Comparison of ENCODE assay signal across 9 cellular contexts in the genomic region with DNA sequence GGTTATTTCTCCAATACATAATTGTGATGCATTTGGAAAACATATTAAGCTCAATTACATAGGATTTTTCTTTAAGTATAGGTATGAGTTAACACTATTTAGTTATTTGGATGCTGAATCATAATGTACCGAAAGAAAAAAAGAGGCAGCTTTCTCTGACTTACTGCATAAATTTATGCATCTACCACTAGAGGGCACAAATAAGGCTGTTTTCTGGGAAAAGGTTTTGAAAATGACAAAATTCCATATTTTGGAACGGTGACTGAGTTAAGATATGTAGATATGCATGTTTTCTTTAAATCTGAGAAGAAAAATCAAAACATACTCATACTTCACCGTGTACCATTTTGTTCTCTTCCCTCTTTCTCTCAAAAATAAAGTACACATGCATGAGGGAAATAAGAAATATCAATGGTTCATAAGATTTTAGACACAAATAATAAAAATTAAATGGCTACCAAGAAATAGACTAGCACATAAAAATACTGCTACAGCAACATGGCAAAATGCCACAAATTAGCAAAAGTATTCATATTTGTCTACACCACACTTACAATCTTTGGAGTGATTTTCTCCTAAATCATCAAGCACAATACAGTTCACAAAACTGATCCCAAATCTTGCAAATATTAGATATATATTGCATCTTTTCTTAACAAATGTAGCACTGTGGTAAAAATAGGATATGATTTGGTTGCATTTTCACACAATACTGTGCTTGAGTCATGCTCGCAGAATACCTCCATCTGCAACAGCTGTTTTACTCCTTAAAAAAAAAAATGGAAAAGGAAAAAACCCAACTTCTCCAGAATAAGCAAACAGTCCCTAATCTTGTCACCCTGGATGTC.
DNase-seq lines count a peak whose midpoint lies in the region; ATAC-seq and TF ChIP-seq lines count a peak whose summit lies in the region.
"Had no signal": no experiment of that assay in that cellular context is flagged by ENCODE, and none has a peak within 500 bp of the region (broad histone marks: within the 10 kb centered on the region; RNA-seq: fewer than 3 reads in every experiment).

No MANE protein-coding gene starts in this region.

- no peaks in the 10 kb centered on the region for H3K27me3 ChIP-seq in OCI-LY3 (ENCODE audit: low read depth, low read length)

- no peak overlapping the region for H3K9ac ChIP-seq in OCI-LY3 (ENCODE audit: low read length)

- H3K4me3 ChIP-seq in OCI-LY3 (ENCODE audit: low read length) = no peak overlapping the region
- H3K4me3 ChIP-seq in fibroblast of mammary gland (ENCODE audit: control insufficient read depth, low read depth, low read length) = no peak overlapping the region

- H3K4me1 ChIP-seq in OCI-LY3 (ENCODE audit: low read length) = no peaks in the 10 kb centered on the region

- H3K9me3 ChIP-seq in OCI-LY3 (ENCODE audit: insufficient read depth, low read length) = no peaks in the 10 kb centered on the region
- H3K9me3 ChIP-seq in T-helper 17 cell (ENCODE audit: control insufficient read depth, low read length, poor library complexity, severe bottlenecking) = no peaks in the 10 kb centered on the region

- H3K4me3 Mint-ChIP-seq in T-helper 17 cell = no peak overlapping the region
- H3K4me3 Mint-ChIP-seq: dendritic cell treated with granulocyte-macrophage colony-stimulating factor and Interleukin-4, amounts not matched to agents 40 ng/mL and 50 ng/mL, for 4 days had no signal

- DNase-seq in AG08396 (ENCODE audit: low spot score) (peak; percentile 16), fibroblast of mammary gland (ENCODE audit: low read depth) (peak; percentile 59), superior temporal gyrus (ENCODE audit: extremely low spot score) (peak; percentile 80), T-helper 17 cell (no peak)
- DNase-seq in activated T-cell treated with anti-CD3 and anti-CD28 coated beads, Interleukin-2, amount 50 U/mL, for 1 hour = no peak

- no peak overlapping the region for H3K27ac ChIP-seq in OCI-LY3 (ENCODE audit: low read length)

- ATAC-seq in GM19395 (IDR thresholded peaks at IDR 0.05; ENCODE audit: unreplicated experiment) = peak; percentile 63
- no peak for ATAC-seq in T-helper 17 cell
- ATAC-seq in GM21786 (IDR thresholded peaks at IDR 0.05; ENCODE audit: unreplicated experiment) = no peak

- H3K79me2 ChIP-seq in OCI-LY3 (ENCODE audit: low read length) = no peaks in the 10 kb centered on the region

- H3K27me3 Mint-ChIP-seq in T-helper 17 cell = no peaks in the 10 kb centered on the region
- H3K27me3 Mint-ChIP-seq: dendritic cell treated with granulocyte-macrophage colony-stimulating factor and Interleukin-4, amounts not matched to agents 40 ng/mL and 50 ng/mL, for 4 days had no signal

- no peaks in the 10 kb centered on the region for H3K4me1 Mint-ChIP-seq in T-helper 17 cell

- H2AFZ ChIP-seq in OCI-LY3 (ENCODE audit: low read depth, low read length) = peak overlapping the region; percentile 33; the same call in 1 of the 2 replicates

- no peaks in the 10 kb centered on the region for H3K36me3 ChIP-seq in OCI-LY3 (replicated peaks; ENCODE audit: low read depth, low read length)

- H3K36me3 Mint-ChIP-seq in T-helper 17 cell (ENCODE audit: low read depth) = no peaks in the 10 kb centered on the region

- H3K4me2 ChIP-seq in OCI-LY3 (ENCODE audit: low read length) = no peak overlapping the region

- H4K20me1 ChIP-seq in OCI-LY3 (ENCODE audit: insufficient read depth, low read length) = no peaks in the 10 kb centered on the region

- H3K27ac Mint-ChIP-seq in T-helper 17 cell = no peak overlapping the region
- H3K27ac Mint-ChIP-seq: dendritic cell treated with granulocyte-macrophage colony-stimulating factor and Interleukin-4, amounts not matched to agents 40 ng/mL and 50 ng/mL, for 4 days had no signal

- TF ChIP-seq CTCF in OCI-LY3 (IDR thresholded peaks at IDR 0.05; ENCODE audit: low read depth, low read length) (peak; percentile 92), fibroblast of mammary gland (conservative IDR thresholded peaks at IDR 0.05; ENCODE audit: control insufficient read depth, insufficient read depth, low read depth, low read length) (peak; percentile 79)

Comparison
In these comparisons a context has a peak if more than half of its experiments do, and no peak if none do; other contexts are left out.
1. DNase-seq: peak in AG08396 (single experiment), fibroblast of mammary gland (single experiment) and superior temporal gyrus (single experiment); none in activated T-cell treated with anti-CD3 and anti-CD28 coated beads, Interleukin-2, amount 50 U/mL, for 1 hour (single experiment) and T-helper 17 cell (0 of 3).